Comparison of ENCODE assay signal across 8 cellular contexts in the genomic region with DNA sequence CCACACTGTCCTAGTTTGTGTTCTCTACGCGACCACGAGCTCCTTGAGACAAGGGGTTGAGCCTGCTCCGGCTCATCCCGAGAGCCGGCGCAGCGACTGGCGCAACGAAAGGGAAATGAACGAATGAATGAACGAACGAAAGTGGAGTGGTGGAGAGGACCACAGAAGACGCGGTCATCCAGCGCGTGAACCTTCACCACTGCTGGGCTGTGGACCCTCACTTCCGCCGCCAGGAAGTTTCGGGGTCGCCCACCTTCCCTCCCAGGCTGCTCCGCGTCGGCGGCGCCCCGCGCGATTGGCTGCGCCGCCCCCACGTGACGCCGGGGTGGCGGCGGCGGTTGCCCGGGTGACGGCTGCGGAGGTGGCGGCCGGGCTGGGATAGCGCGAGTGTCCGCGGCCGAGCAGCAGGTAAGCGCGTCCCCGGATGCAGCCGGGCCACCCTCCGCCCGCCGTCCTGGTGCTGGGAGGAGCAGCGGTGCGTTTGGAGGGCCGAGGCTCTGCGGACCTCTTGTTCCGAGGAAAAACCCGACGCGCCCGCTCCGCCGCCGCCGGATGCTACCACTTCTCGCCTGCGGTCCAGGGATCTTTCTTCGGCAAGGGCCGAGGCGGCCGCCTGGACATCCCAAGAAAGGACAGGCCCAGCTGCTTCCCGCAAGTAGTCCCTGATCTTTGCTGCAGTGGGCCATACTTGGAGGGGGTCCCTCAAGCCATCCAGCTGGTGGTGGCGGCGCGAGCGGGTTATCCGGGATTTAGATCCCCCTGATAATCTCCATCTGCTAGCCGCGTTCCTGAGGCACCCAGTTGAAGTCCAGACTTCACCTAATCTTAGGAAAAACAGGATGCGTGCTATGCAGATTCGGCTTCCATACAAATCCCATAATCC. TPM values are rescaled to one million over a fixed set of nuclear protein-coding genes. Genes with fewer than 3 reads are reported as not detected.
A peak's percentile ranks its signal among the peaks of the same experiment; 100 is the strongest.
DNase-seq lines count a peak whose midpoint lies in the region; ATAC-seq and TF ChIP-seq lines count a peak whose summit lies in the region.

A gene with protein sequence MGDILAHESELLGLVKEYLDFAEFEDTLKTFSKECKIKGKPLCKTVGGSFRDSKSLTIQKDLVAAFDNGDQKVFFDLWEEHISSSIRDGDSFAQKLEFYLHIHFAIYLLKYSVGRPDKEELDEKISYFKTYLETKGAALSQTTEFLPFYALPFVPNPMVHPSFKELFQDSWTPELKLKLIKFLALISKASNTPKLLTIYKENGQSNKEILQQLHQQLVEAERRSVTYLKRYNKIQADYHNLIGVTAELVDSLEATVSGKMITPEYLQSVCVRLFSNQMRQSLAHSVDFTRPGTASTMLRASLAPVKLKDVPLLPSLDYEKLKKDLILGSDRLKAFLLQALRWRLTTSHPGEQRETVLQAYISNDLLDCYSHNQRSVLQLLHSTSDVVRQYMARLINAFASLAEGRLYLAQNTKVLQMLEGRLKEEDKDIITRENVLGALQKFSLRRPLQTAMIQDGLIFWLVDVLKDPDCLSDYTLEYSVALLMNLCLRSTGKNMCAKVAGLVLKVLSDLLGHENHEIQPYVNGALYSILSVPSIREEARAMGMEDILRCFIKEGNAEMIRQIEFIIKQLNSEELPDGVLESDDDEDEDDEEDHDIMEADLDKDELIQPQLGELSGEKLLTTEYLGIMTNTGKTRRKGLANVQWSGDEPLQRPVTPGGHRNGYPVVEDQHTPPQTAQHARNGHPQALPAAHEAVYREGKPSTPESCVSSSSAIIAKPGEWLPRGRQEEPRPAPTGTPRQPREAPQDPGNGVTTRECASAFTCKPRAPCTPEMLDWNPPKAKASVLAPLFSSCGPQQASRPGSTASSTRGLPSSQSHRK (plus strand): TSS at position 341 of the 883 bp plus-strand sequence. CDS start 7,608 bp downstream, outside the sequence.

- ATAC-seq in HG03439 (IDR thresholded peaks at IDR 0.05; ENCODE audit: unreplicated experiment), result peak; percentile 93
- ATAC-seq in lower lobe of right lung, result peak; percentile 95 to 99

- no peaks in the 10 kb centered on the region for H3K9me3 Mint-ChIP-seq in activated CD4-positive, alpha-beta memory T cell treated with anti-CD3 and anti-CD28 coated beads, Interleukin-2, amount 10 ng/mL, durations not matched to agents 7 days and 5 days

- peaks cover 30% of the 10 kb centered on the region for H3K27me3 Mint-ChIP-seq in activated CD4-positive, alpha-beta memory T cell treated with anti-CD3 and anti-CD28 coated beads, Interleukin-2, amount 10 ng/mL, durations not matched to agents 7 days and 5 days

- CTCF ChIA-PET in activated CD4-positive, alpha-beta memory T cell treated with anti-CD3 and anti-CD28 coated beads, Interleukin-2, amount 10 ng/mL, durations not matched to agents 7 days and 5 days (lab: Charles Lee), result no interaction called here

- 1% methylated on average over 83 of the region's 83 CpGs for WGBS in ectodermal cell, 2 experiments

- POLR2A ChIA-PET in activated CD4-positive, alpha-beta memory T cell treated with anti-CD3 and anti-CD28 coated beads, Interleukin-2, amount 10 ng/mL, durations not matched to agents 7 days and 5 days (lab: Charles Lee), result no interaction called here

- H3K27me3 ChIP-seq in ectodermal cell (ENCODE audit: control insufficient read depth, insufficient read depth, low read length, poor library complexity, severe bottlenecking), result no peaks in the 10 kb centered on the region
- H3K27me3 ChIP-seq in lower lobe of right lung (ENCODE audit: low read depth), result no peaks in the 10 kb centered on the region

- peak within 1 kb of the TSS; percentile 88 for H3K4me3 Mint-ChIP-seq in activated CD4-positive, alpha-beta memory T cell treated with anti-CD3 and anti-CD28 coated beads, Interleukin-2, amount 10 ng/mL, durations not matched to agents 7 days and 5 days

- intact Hi-C loops in lower lobe of right lung (cut with DNase I), result no loop called here

- peaks cover 12% of the 10 kb centered on the region for H3K4me1 Mint-ChIP-seq in activated CD4-positive, alpha-beta memory T cell treated with anti-CD3 and anti-CD28 coated beads, Interleukin-2, amount 10 ng/mL, durations not matched to agents 7 days and 5 days

- H3K4me1 ChIP-seq in ectodermal cell (ENCODE audit: control insufficient read depth, insufficient read depth, low read length) (peaks cover 2% of the 10 kb centered on the region), lower lobe of right lung (peaks cover 11% of the 10 kb centered on the region)

- TF ChIP-seq CTCF in C4-2B (conservative IDR thresholded peaks at IDR 0.05) (no peak), lower lobe of right lung (IDR thresholded peaks at IDR 0.05) (no peak)

- no peaks in the 10 kb centered on the region for H3K36me3 Mint-ChIP-seq in activated CD4-positive, alpha-beta memory T cell treated with anti-CD3 and anti-CD28 coated beads, Interleukin-2, amount 10 ng/mL, durations not matched to agents 7 days and 5 days (ENCODE audit: low read depth)

- peak within 1 kb of the TSS; percentile 87 for H3K4me3 ChIP-seq in ectodermal cell (ENCODE audit: insufficient read depth, low read depth, low read length)
- peak within 1 kb of the TSS; percentile 88 for H3K4me3 ChIP-seq in lower lobe of right lung

- no peaks in the 10 kb centered on the region for H3K9me3 ChIP-seq in ectodermal cell (ENCODE audit: control insufficient read depth, low read length)
- H3K9me3 ChIP-seq in lower lobe of right lung, result no peaks in the 10 kb centered on the region

- H3K27ac ChIP-seq in C4-2B (peak within 1 kb of the TSS; percentile 62), ectodermal cell (ENCODE audit: insufficient read depth, low read depth, low read length, poor library complexity, severe bottlenecking) (peak within 1 kb of the TSS; percentile 73), lower lobe of right lung (peak within 1 kb of the TSS; percentile 72)

- peak; percentile 83 for DNase-seq in GM19240 (ENCODE audit: insufficient read length, low spot score)
- peak; percentile 59 for DNase-seq in NCI-H748 treated with DMSO at 0.1 percent for 48 hours (lab: John Stamatoyannopoulos, UW)
- peak; percentile 78 for DNase-seq in activated CD4-positive, alpha-beta memory T cell treated with anti-CD3 and anti-CD28 coated beads, Interleukin-2, amount 10 ng/mL, durations not matched to agents 7 days and 5 days
- DNase-seq in lower lobe of right lung, result peak; percentile 85
- peak; percentile 61 to 71 for DNase-seq in stimulated activated CD4-positive, alpha-beta T cell treated with anti-CD3 and anti-CD28 coated beads, Interleukin-4, amount 100 ng/mL, for 48 hours (ENCODE audit: low read depth in 2 of 2)

- H3K27ac Mint-ChIP-seq in activated CD4-positive, alpha-beta memory T cell treated with anti-CD3 and anti-CD28 coated beads, Interleukin-2, amount 10 ng/mL, durations not matched to agents 7 days and 5 days, result peak within 1 kb of the TSS; percentile 16

- H3K36me3 ChIP-seq in ectodermal cell (ENCODE audit: control insufficient read depth, insufficient read depth, low read length) (peaks cover 6% of the 10 kb centered on the region), lower lobe of right lung (no peaks in the 10 kb centered on the region)

RNA-seq across cellular contexts. Expression of the gene that starts here (rescaled TPM):
- under 1 TPM; 0.50 to 0.55 TPM for total RNA-seq in activated CD4-positive, alpha-beta memory T cell treated with anti-CD3 and anti-CD28 coated beads, Interleukin-2, amount 10 ng/mL, durations not matched to agents 7 days and 5 days
- 46.5 TPM for polyA plus RNA-seq in ectodermal cell (2013, experiment 1 of 4)
- polyA plus RNA-seq in ectodermal cell (2013, experiment 2 of 4), result 44.4 TPM
- 37.9 TPM for polyA plus RNA-seq in ectodermal cell (2013, experiment 3 of 4)
- polyA plus RNA-seq in ectodermal cell (2013, experiment 4 of 4), result 36.4 TPM
- total RNA-seq in lower lobe of right lung, result 43.1 TPM

Comparison
In these comparisons a context has a peak if more than half of its experiments do, and no peak if none do; other contexts are left out.
1. Peak in every context shown above with its lines: DNase-seq, ATAC-seq, H3K4me3 ChIP-seq and H3K27ac ChIP-seq.
2. RNA of the gene that starts here (total RNA-seq): 43.1 TPM in lower lobe of right lung (single experiment); 0.50 to 0.55 TPM in activated CD4-positive, alpha-beta memory T cell treated with anti-CD3 and anti-CD28 coated beads, Interleukin-2, amount 10 ng/mL, durations not matched to agents 7 days and 5 days; every median in the first group is over 10 times any median in the second.
3. Peak in DNase-seq in activated CD4-positive, alpha-beta memory T cell treated with anti-CD3 and anti-CD28 coated beads, Interleukin-2, amount 10 ng/mL, durations not matched to agents 7 days and 5 days; RNA of the gene not detected or under 1 TPM.